ENCODE assay signal across 9 cellular contexts in the genomic region with DNA sequence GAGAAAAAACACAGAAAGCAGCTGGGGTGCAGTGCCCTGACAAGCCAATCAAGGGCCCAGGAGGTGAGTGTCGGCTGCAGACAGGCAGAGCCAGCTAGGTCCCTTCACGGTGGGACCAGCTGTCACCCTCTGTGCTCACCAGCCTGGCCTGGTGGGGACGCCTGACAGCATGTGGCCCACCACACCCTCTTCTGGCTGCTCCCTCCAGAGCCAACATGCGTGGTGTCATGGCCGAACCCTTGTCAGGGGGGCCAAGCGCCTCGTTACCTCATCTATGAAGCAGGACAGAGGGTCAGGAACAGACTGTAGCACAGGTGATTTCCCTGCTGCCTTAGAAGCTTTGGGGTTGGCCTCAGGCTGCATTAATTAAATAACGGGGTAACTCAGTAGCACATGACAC. TPM values are rescaled to one million over a fixed set of nuclear protein-coding genes. Genes with fewer than 3 reads are reported as not detected.
DNase-seq lines count a peak whose midpoint lies in the region; ATAC-seq and TF ChIP-seq lines count a peak whose summit lies in the region.
"Had no signal": no experiment of that assay in that cellular context is flagged by ENCODE, and none has a peak within 500 bp of the region (broad histone marks: within the 10 kb centered on the region; RNA-seq: fewer than 3 reads in every experiment).

No MANE protein-coding gene starts in this region.

- no peaks in the 10 kb centered on the region for H3K9me2 ChIP-seq in MM.1S (replicated peaks; ENCODE audit: insufficient read depth, low read length)

- H3K18ac ChIP-seq in trophoblast cell (ENCODE audit: low read length): peak overlapping the region; percentile 16

- peak overlapping the region; percentile 70 for H4K91ac ChIP-seq in trophoblast cell (ENCODE audit: low read depth, low read length)

- no peak overlapping the region for H4K8ac ChIP-seq in trophoblast cell (ENCODE audit: low read depth, low read length)

- H3K36me3 Mint-ChIP-seq in CD8-positive, alpha-beta T cell: peaks cover 9% of the 10 kb centered on the region

- no peak for ATAC-seq in CD8-positive, alpha-beta T cell

- peaks cover 6% of the 10 kb centered on the region for H3K79me1 ChIP-seq in trophoblast cell (ENCODE audit: low read length)

- H3K4me3 ChIP-seq in CD8-positive, alpha-beta T cell (ENCODE audit: low read depth, low read length): no peak overlapping the region
- H3K4me3 ChIP-seq in effector memory CD4-positive, alpha-beta T cell (ENCODE audit: insufficient read depth, low read depth, low read length, poor library complexity, severe bottlenecking): no peak overlapping the region
- H3K4me3 ChIP-seq in trophoblast cell (ENCODE audit: low read depth, low read length): no peak overlapping the region
- H3K4me3 ChIP-seq in MM.1S (ENCODE audit: low read length): no peak overlapping the region

- peak overlapping the region; percentile 20 for H2AK5ac ChIP-seq in trophoblast cell (ENCODE audit: low read length)

- no peak overlapping the region for H3K14ac ChIP-seq in trophoblast cell (ENCODE audit: low read length)

- H3K4ac ChIP-seq in trophoblast cell (ENCODE audit: low read depth, low read length): peak overlapping the region; percentile 49

- H3K27ac Mint-ChIP-seq in CD8-positive, alpha-beta T cell: peak overlapping the region; percentile 79

- H2BK12ac ChIP-seq in trophoblast cell (ENCODE audit: low read length): peak overlapping the region; percentile 9

- H3K23ac ChIP-seq in trophoblast cell (ENCODE audit: low read length): no peak overlapping the region

- POLR2A ChIA-PET in CD8-positive, alpha-beta T cell (lab: Charles Lee): interaction anchor here (0.6 to 1.2 kb wide), 2 partner anchors 9 to 111 kb away, joined by 3 read pairs; a partner anchor contains a TSS

- H3K4me3 Mint-ChIP-seq in CD8-positive, alpha-beta T cell: no peak overlapping the region

- intact Hi-C loops in CD8-positive, alpha-beta T cell (cut with DNase I, micrococcal nuclease): no loop called here

- no peaks in the 10 kb centered on the region for H3K9me3 ChIP-seq in CD8-positive, alpha-beta T cell (ENCODE audit: low read length)
- H3K9me3 ChIP-seq in effector memory CD4-positive, alpha-beta T cell (ENCODE audit: control insufficient read depth, low read length): no peaks in the 10 kb centered on the region
- H3K9me3 ChIP-seq in trophoblast cell (ENCODE audit: insufficient read depth, low read depth, low read length): peaks cover 1% of the 10 kb centered on the region
- no peaks in the 10 kb centered on the region for H3K9me3 ChIP-seq in MM.1S (replicated peaks; ENCODE audit: insufficient read depth, low read length)

- no peaks in the 10 kb centered on the region for H3K27me3 ChIP-seq in CD8-positive, alpha-beta T cell (ENCODE audit: insufficient read depth, low read length)
- H3K27me3 ChIP-seq in effector memory CD4-positive, alpha-beta T cell (replicated peaks; ENCODE audit: control insufficient read depth, insufficient read depth, low read length, poor library complexity, severe bottlenecking): no peaks in the 10 kb centered on the region
- H3K27me3 ChIP-seq in trophoblast cell (ENCODE audit: insufficient read depth, low read length): no peaks in the 10 kb centered on the region
- H3K27me3 ChIP-seq in MM.1S (replicated peaks; ENCODE audit: insufficient read depth, low read length): no peaks in the 10 kb centered on the region

- H3K4me1 ChIP-seq in CD8-positive, alpha-beta T cell (ENCODE audit: insufficient read depth, low read length): peaks cover 56% of the 10 kb centered on the region
- H3K4me1 ChIP-seq in effector memory CD4-positive, alpha-beta T cell (ENCODE audit: control insufficient read depth, insufficient read depth, low read length, poor library complexity, severe bottlenecking): peaks cover 59% of the 10 kb centered on the region
- H3K4me1 ChIP-seq in trophoblast cell (ENCODE audit: control insufficient read depth in 1 of 2, insufficient read depth in 2 of 2, low read length in 2 of 2): peaks cover 17 to 18% of the 10 kb centered on the region in 2 experiments
- peaks cover 8% of the 10 kb centered on the region for H3K4me1 ChIP-seq in MM.1S (ENCODE audit: low read length)

- no peak overlapping the region for H4K12ac ChIP-seq in trophoblast cell (ENCODE audit: low read depth, low read length)

- H2AFZ ChIP-seq in trophoblast cell (ENCODE audit: insufficient read depth, low read length, poor library complexity) (no peak overlapping the region), MM.1S (ENCODE audit: low read length) (no peak overlapping the region)

- no CpG with 5 or more reads among the region's 8 CpGs for WGBS in trophoblast cell (ENCODE audit: extremely low coverage, insufficient coverage, insufficient read length)

- H3K4me1 Mint-ChIP-seq in CD8-positive, alpha-beta T cell (ENCODE audit: low read depth): peaks cover 68% of the 10 kb centered on the region

- no peak overlapping the region for H3K27ac ChIP-seq in CD8-positive, alpha-beta T cell (ENCODE audit: low read depth, low read length)
- H3K27ac ChIP-seq in effector memory CD4-positive, alpha-beta T cell (ENCODE audit: insufficient read depth, low read length, poor library complexity, severe bottlenecking): peak overlapping the region; percentile 62
- H3K27ac ChIP-seq in trophoblast cell (ENCODE audit: low read depth, low read length) (no peak overlapping the region), MM.1S (ENCODE audit: low read length) (no peak overlapping the region)

- H4K20me1 ChIP-seq in MM.1S (ENCODE audit: insufficient read depth, low read length): peaks cover 93% of the 10 kb centered on the region

- H3K4me2 ChIP-seq in trophoblast cell (ENCODE audit: low read length) (no peak overlapping the region), MM.1S (ENCODE audit: low read depth, low read length) (no peak overlapping the region)

- H3K9ac ChIP-seq in trophoblast cell (ENCODE audit: low read length): no peak overlapping the region
- no peak overlapping the region for H3K9ac ChIP-seq in MM.1S (ENCODE audit: low read length)

- H3K9me3 Mint-ChIP-seq in CD8-positive, alpha-beta T cell: no peaks in the 10 kb centered on the region

- no peak overlapping the region for H2BK5ac ChIP-seq in trophoblast cell (ENCODE audit: low read depth, low read length, poor library complexity)

- H2BK120ac ChIP-seq in trophoblast cell (ENCODE audit: insufficient read depth, low read length, poor library complexity): peak overlapping the region; percentile 34

- no peaks in the 10 kb centered on the region for H3F3A ChIP-seq in MM.1S (ENCODE audit: insufficient read depth, low read length)

- CTCF ChIA-PET in CD8-positive, alpha-beta T cell (lab: Charles Lee): interaction anchor here (1.3 to 1.6 kb wide), 3 partner anchors 29 to 199 kb away, joined by 4 read pairs; no protein-coding TSS in a partner anchor

- no peaks in the 10 kb centered on the region for H3K27me3 Mint-ChIP-seq in CD8-positive, alpha-beta T cell (ENCODE audit: low read depth)

- DNase-seq in CD8-positive, alpha-beta T cell: no peak
- peak; percentile 64 for DNase-seq in NCI-H524 treated with DMSO at 0.1 percent for 48 hours (lab: John Stamatoyannopoulos, UW)
- no peak for DNase-seq in effector memory CD4-positive, alpha-beta T cell
- DNase-seq in trophoblast cell: no peak
- DNase-seq in NCI-H2196 (lab: John Stamatoyannopoulos, UW; ENCODE audit: unreplicated experiment): no peak
- no peak for DNase-seq in amniotic stem cell (lab: John Stamatoyannopoulos, UW)
- DNase-seq in stimulated activated CD8-positive, alpha-beta memory T cell treated with anti-CD3 and anti-CD28 coated beads, Interleukin-4, amount 100 ng/mL, for 48 hours: no peak
- DNase-seq in MM.1S: no peak
- DNase-seq: EL had no signal

- H3K36me3 ChIP-seq in CD8-positive, alpha-beta T cell (ENCODE audit: insufficient read depth, low read length): peaks cover 3% of the 10 kb centered on the region
- no peaks in the 10 kb centered on the region for H3K36me3 ChIP-seq in effector memory CD4-positive, alpha-beta T cell (ENCODE audit: control insufficient read depth, insufficient read depth, low read length)
- H3K36me3 ChIP-seq in trophoblast cell (ENCODE audit: control insufficient read depth in 1 of 2, insufficient read depth in 2 of 2, low read length in 2 of 2): no peaks in the 10 kb centered on the region
- no peaks in the 10 kb centered on the region for H3K36me3 ChIP-seq in MM.1S (replicated peaks; ENCODE audit: insufficient read depth, low read length)

- TF ChIP-seq CTCF in CD8-positive, alpha-beta T cell (IDR thresholded peaks at IDR 0.05): no peak
- no peak for TF ChIP-seq CTCF in MM.1S (IDR thresholded peaks at IDR 0.05; ENCODE audit: low read length)

- H3K79me2 ChIP-seq in trophoblast cell (ENCODE audit: control insufficient read depth, insufficient read depth, low read length, poor library complexity) (peaks cover 7% of the 10 kb centered on the region), MM.1S (ENCODE audit: low read length) (peaks cover 99% of the 10 kb centered on the region)

RNA-seq across cellular contexts. Expression of a gene that starts 40.0 kb away (rescaled TPM):
- 10 to 100 TPM; 54.5 to 54.7 TPM for total RNA-seq in CD8-positive, alpha-beta T cell
- polyA plus RNA-seq in trophoblast cell (2013): 476 and 488 TPM in 2 replicates

RNA-seq across cellular contexts. Expression of a gene that starts 43.9 kb away (rescaled TPM):
- 10 to 100 TPM; 73.4 to 75.2 TPM for total RNA-seq in CD8-positive, alpha-beta T cell
- 26.7 and 26.8 TPM in 2 replicates for polyA plus RNA-seq in trophoblast cell (2013)

RNA-seq across cellular contexts. Expression of a gene that starts 58.8 kb away (rescaled TPM):
- total RNA-seq in CD8-positive, alpha-beta T cell: 10 to 100 TPM; 49.9 to 58.2 TPM
- 51.1 and 52.0 TPM in 2 replicates for polyA plus RNA-seq in trophoblast cell (2013)
